8 cellular contexts compared by ENCODE assay signal in the genomic region with DNA sequence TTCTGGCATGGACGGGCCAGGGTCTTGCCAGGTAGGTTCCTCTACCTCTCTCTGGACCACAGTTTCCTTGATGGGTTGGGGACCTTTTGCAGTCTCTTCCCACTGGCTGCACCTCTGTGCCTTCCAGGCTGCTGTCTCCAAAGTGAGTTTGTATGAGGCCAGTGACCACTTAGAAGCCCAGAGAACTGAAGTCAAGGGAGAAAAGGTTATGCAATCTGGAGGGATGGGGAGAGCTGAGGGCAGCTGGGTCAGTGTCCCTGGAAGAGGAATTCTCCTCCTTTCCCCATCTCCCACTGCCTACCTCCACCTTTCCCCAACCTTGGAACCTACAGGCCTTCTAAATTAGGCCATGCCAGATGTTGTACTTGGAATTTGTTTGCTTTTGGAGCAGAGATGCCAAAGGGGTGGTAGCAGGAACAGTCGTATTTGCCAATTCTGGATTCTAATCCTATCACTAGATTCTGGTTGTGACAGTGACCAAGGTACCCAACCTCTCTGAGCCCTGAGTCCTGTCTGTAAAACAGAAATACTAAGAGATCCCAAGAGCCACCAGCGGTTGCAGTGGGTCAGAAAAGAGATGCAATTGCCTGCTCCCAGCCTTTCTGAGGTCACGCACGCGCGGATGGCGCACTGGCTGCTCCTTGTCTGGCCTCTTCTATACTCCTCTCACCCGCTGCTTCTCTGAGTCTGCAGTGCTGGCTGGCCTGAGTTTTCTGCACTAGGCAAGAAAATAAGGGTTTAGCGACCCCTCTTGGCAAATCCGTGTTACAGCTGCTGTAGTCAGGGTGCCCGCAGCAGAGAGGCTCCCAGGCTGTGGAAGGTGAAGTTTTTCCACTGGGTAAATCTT. TPM values are rescaled to one million over a fixed set of nuclear protein-coding genes. Genes with fewer than 3 reads are reported as not detected.
DNase-seq lines count a peak whose midpoint lies in the region; ATAC-seq, FAIRE-seq and TF ChIP-seq lines count a peak whose summit lies in the region.

No MANE protein-coding gene starts in this region.

- in situ Hi-C loops in HepG2 (cut with HindIII; ENCODE audit: extremely low pct_ligation_motif_present, low pct_unique_long_range_greater_than_20kb): no loop called here

- no peak overlapping the region for H3K4me2 ChIP-seq in HepG2 (ENCODE audit: low read depth, low read length)

- TF ChIP-seq POLR2A in HepG2 (IDR thresholded peaks at IDR 0.05; ENCODE audit: insufficient read depth in 1 of 2, low read depth in 2 of 2, low read length in 2 of 2): no peak

- H4K20me1 ChIP-seq in HepG2 (ENCODE audit: insufficient read depth, low read length): no peaks in the 10 kb centered on the region

- peaks cover 12% of the 10 kb centered on the region for H3K27me3 Mint-ChIP-seq in HFFc6 (ENCODE audit: insufficient read depth)

- H3K36me3 Mint-ChIP-seq in HFFc6 (ENCODE audit: low read depth): no peaks in the 10 kb centered on the region

- 0 out of 2 replicates have a peak, but pooled peaks cover 4% of the 10 kb centered on the region for H3K9me3 ChIP-seq in HepG2 (ENCODE audit: low read length)

- H3K4me3 ChIP-seq in dorsolateral prefrontal cortex: peak overlapping the region in 3 of 59 donors; percentile 1 to 10 (median 9)
- H3K4me3 ChIP-seq in HepG2 (replicated peaks in 1 of 3; ENCODE audit: insufficient read depth in 1 of 3, low read depth in 2 of 3, low read length in 3 of 3): no peak overlapping the region

- no peaks in the 10 kb centered on the region for H3K27me3 ChIP-seq in dorsolateral prefrontal cortex
- peaks cover 4 to 9% of the 10 kb centered on the region in 2 experiments; a peak in 2 of 5 replicates for H3K27me3 ChIP-seq in HepG2 (ENCODE audit: control insufficient read depth in 1 of 2, insufficient read depth in 2 of 2, low read length in 2 of 2)

- H3K79me2 ChIP-seq in HepG2 (ENCODE audit: insufficient read depth, low read length): no peaks in the 10 kb centered on the region

- no peak overlapping the region for H3K4me3 Mint-ChIP-seq in HFFc6

- H3K4me1 ChIP-seq in HepG2 (ENCODE audit: insufficient read depth, low read length): no peaks in the 10 kb centered on the region

- H3K27ac ChIP-seq in dorsolateral prefrontal cortex (peak overlapping the region in 40 of 59 donors; percentile 1 to 77 (median 62)), HepG2 (ENCODE audit: extremely low read length, insufficient read depth, low read length) (no peak overlapping the region)

- no peak overlapping the region for H3K27ac Mint-ChIP-seq in HFFc6

- peaks cover 12% of the 10 kb centered on the region for H3K4me1 Mint-ChIP-seq in HFFc6 (ENCODE audit: low read depth)

- H3K9ac ChIP-seq in HepG2 (ENCODE audit: insufficient read depth, low read depth, low read length): no peak overlapping the region

- no peaks in the 10 kb centered on the region for H3K36me3 ChIP-seq in HepG2 (replicated peaks in 1 of 2; ENCODE audit: control insufficient read depth in 1 of 2, insufficient read depth in 2 of 2, low read length in 2 of 2)

- peak; percentile 46 for DNase-seq in GM10248 (ENCODE audit: extremely low spot score)
- DNase-seq in HFFc6: peak; percentile 81
- DNase-seq in NCI-H1436 treated with DMSO at 0.1 percent for 48 hours (lab: John Stamatoyannopoulos, UW): peak; percentile 18
- peak; percentile 61 for DNase-seq in SKM-1 treated with dmso at 0.1 percent for 144 hours (lab: John Stamatoyannopoulos, UW; ENCODE audit: unreplicated experiment)
- peak; percentile 67 to 92 (median 85) for DNase-seq in dorsolateral prefrontal cortex
- DNase-seq in HepG2 (ENCODE audit: low spot score): peak; percentile 63
- DNase-seq in stimulated activated CD8-positive, alpha-beta memory T cell treated with anti-CD3 and anti-CD28 coated beads, Interleukin-4, amount 100 ng/mL, for 48 hours: peak; percentile 55

- peak; percentile 46 for TF ChIP-seq CTCF in GM10248 (IDR thresholded peaks at IDR 0.05; ENCODE audit: control extremely low read depth, extremely low read depth, low read depth, missing control alignments)
- TF ChIP-seq CTCF in HFFc6 (IDR thresholded peaks at IDR 0.05): peak; percentile 89
- TF ChIP-seq CTCF in dorsolateral prefrontal cortex (IDR thresholded peaks at IDR 0.05 in 54 of 56, conservative IDR thresholded peaks at IDR 0.05 in 2 of 56; ENCODE audit: low read depth in 1 of 56, partially characterized antibody in 56 of 56): peak; percentile 60 to 97 (median 92)
- TF ChIP-seq CTCF in HepG2 (CRISPR knock-in tag; IDR thresholded peaks at IDR 0.05): peak; percentile 89

- no peak overlapping the region for H2AFZ ChIP-seq in HepG2 (ENCODE audit: low read length)

- ATAC-seq in HepG2: peak; percentile 98
- no peak for ATAC-seq in GM18873 (IDR thresholded peaks at IDR 0.05; ENCODE audit: low FRiP score, unreplicated experiment)

- intact Hi-C loops in dorsolateral prefrontal cortex (cut with DNase I) (loop anchor here (1.0 to 5.0 kb wide), 4 partner anchors 92 to 147 kb away; a partner anchor contains a TSS), HepG2 (cut with micrococcal nuclease; ENCODE audit: unreplicated experiment) (loop anchor here (1.0 to 5.0 kb wide), 2 partner anchors 95 to 147 kb away; a partner anchor contains a TSS)

- POLR2A ChIA-PET in GM10248 (lab: Yijun Ruan, JAX) (no interaction called here), HepG2 (lab: Yijun Ruan, JAX) (no interaction called here)

- peak; percentile 49 for FAIRE-seq in HepG2 (lab: Jason Lieb, UNC)

- H3K9me3 Mint-ChIP-seq in HFFc6: no peaks in the 10 kb centered on the region

- no TSS peak for BruUV-seq in HepG2 (replicated peaks; lab: Mats Ljungman, UMichigan)

- CTCF ChIA-PET in GM10248 (lab: Yijun Ruan, JAX): interaction anchor here (1.0 to 4.1 kb wide), 4 partner anchors 9 to 149 kb away, joined by 3 to 18 read pairs (median 4); no protein-coding TSS in a partner anchor
- CTCF ChIA-PET in HepG2 (lab: Yijun Ruan, JAX; ENCODE audit: low intra/inter-chr PET ratio, low total read pairs): interaction anchor here (0.6 to 2.9 kb wide), 4 partner anchors 146 to 420 kb away, joined by 3 to 51 read pairs (median 5); no protein-coding TSS in a partner anchor

- TF ChIP-seq RAD21 in HepG2 (CRISPR knock-in tag; IDR thresholded peaks at IDR 0.05): peak; percentile 76

- TF ChIP-seq EP300 in HepG2 (IDR thresholded peaks at IDR 0.05; ENCODE audit: low read depth in 2 of 2, low read length in 2 of 2) (no peak), HepG2 (CRISPR knock-in tag; IDR thresholded peaks at IDR 0.05; ENCODE audit: borderline replicate concordance) (no peak)

- 13% methylated on average over 3 of the region's 12 CpGs for WGBS in HepG2 (ENCODE audit: low lambda C conversion rate)

RNA-seq across cellular contexts. Expression of a gene that starts 10.7 kb away (rescaled TPM):
- total RNA-seq in HFFc6 (2021; fragmentation: NEBNext Ultra II Directional; extraction: Animal tissue kit (Norgen Biotek cat#: 25700)): not detected
- total RNA-seq in dorsolateral prefrontal cortex (under 1 TPM in 13 of 120 experiments, not detected in 107; 0.25 to 0.59 (median 0.35) TPM), HepG2 (2016; rRNA removed; fragmentation: Illumina TruSeq; extraction: Trizol) (not detected in 2 replicates)
- total RNA-seq in HepG2 (2016; cell fraction: cytosol; rRNA removed; fragmentation: Illumina TruSeq; extraction: Trizol; ENCODE audit: low read depth): not detected in 2 replicates
- total RNA-seq in HepG2 (2016; cell fraction: insoluble cytoplasmic fraction; rRNA removed; fragmentation: Illumina TruSeq; extraction: Trizol): not detected in 2 replicates
- total RNA-seq in HepG2 (2016; cell fraction: membrane; rRNA removed; fragmentation: Illumina TruSeq; extraction: Trizol): not detected in 2 replicates
- total RNA-seq in HepG2 (2016; cell fraction: nucleus; rRNA removed; fragmentation: Illumina TruSeq; extraction: Trizol): not detected in 2 replicates
- polyA plus RNA-seq in HepG2 (2011; rRNA removed): not detected in 2 replicates
- polyA plus RNA-seq in HepG2 (2011; cell fraction: cytosol; rRNA removed): not detected in 2 replicates
- not detected in 2 replicates for polyA plus RNA-seq in HepG2 (2011; cell fraction: nucleus; rRNA removed)
- polyA plus RNA-seq in HepG2 (2012): not detected in 2 replicates
- not detected in 2 replicates for polyA plus RNA-seq in HepG2 (2016; cell fraction: cytosol; fragmentation: Illumina TruSeq; extraction: Trizol; ENCODE audit: low read depth)
- not detected in 2 replicates for polyA plus RNA-seq in HepG2 (2016; cell fraction: insoluble cytoplasmic fraction; fragmentation: Illumina TruSeq; extraction: Trizol; ENCODE audit: low read depth)
- not detected in 2 replicates for polyA plus RNA-seq in HepG2 (2016; cell fraction: membrane; fragmentation: Illumina TruSeq; extraction: Trizol; ENCODE audit: low read depth)
- polyA plus RNA-seq in HepG2 (2016; cell fraction: nucleus; fragmentation: Illumina TruSeq; extraction: Trizol; ENCODE audit: insufficient read depth, low read depth): not detected in 2 replicates
- polyA minus RNA-seq in HepG2 (2011; rRNA and poly(A)+ RNA removed; ENCODE audit: low replicate concordance): not detected in 2 replicates
- not detected in 2 replicates for polyA minus RNA-seq in HepG2 (2011; cell fraction: cytosol; rRNA and poly(A)+ RNA removed)
- polyA minus RNA-seq in HepG2 (2011; cell fraction: nucleus; rRNA and poly(A)+ RNA removed): not detected in 2 replicates

RNA-seq across cellular contexts. Expression of a gene that starts 29.0 kb away (rescaled TPM):
- total RNA-seq in HFFc6 (2021; fragmentation: NEBNext Ultra II Directional; extraction: Animal tissue kit (Norgen Biotek cat#: 25700)): 1 to 10 TPM; 3.9 to 5.4 (median 4.8) TPM
- 10 to 100 TPM in 113 of 120 experiments, 1 to 10 TPM in 7; 5.0 to 38.8 (median 17.8) TPM for total RNA-seq in dorsolateral prefrontal cortex
- 0.29 and 0.55 TPM in 2 replicates for total RNA-seq in HepG2 (2016; rRNA removed; fragmentation: Illumina TruSeq; extraction: Trizol)
- total RNA-seq in HepG2 (2016; cell fraction: cytosol; rRNA removed; fragmentation: Illumina TruSeq; extraction: Trizol; ENCODE audit: low read depth): 0.10 TPM in 1 of 2 replicates, not detected in the other
- total RNA-seq in HepG2 (2016; cell fraction: insoluble cytoplasmic fraction; rRNA removed; fragmentation: Illumina TruSeq; extraction: Trizol): 0.67 TPM in 1 of 2 replicates, not detected in the other
- not detected in 2 replicates for total RNA-seq in HepG2 (2016; cell fraction: membrane; rRNA removed; fragmentation: Illumina TruSeq; extraction: Trizol)
- 0.81 and 1.4 TPM in 2 replicates for total RNA-seq in HepG2 (2016; cell fraction: nucleus; rRNA removed; fragmentation: Illumina TruSeq; extraction: Trizol)
- polyA plus RNA-seq in HepG2 (2011; rRNA removed): 0.39 and 0.59 TPM in 2 replicates
- polyA plus RNA-seq in HepG2 (2011; cell fraction: cytosol; rRNA removed): 0.03 and 0.08 TPM in 2 replicates
- polyA plus RNA-seq in HepG2 (2011; cell fraction: nucleus; rRNA removed): 3.1 and 3.4 TPM in 2 replicates
- 0.24 and 0.48 TPM in 2 replicates for polyA plus RNA-seq in HepG2 (2012)
- not detected in 2 replicates for polyA plus RNA-seq in HepG2 (2016; cell fraction: cytosol; fragmentation: Illumina TruSeq; extraction: Trizol; ENCODE audit: low read depth)
- polyA plus RNA-seq in HepG2 (2016; cell fraction: insoluble cytoplasmic fraction; fragmentation: Illumina TruSeq; extraction: Trizol; ENCODE audit: low read depth): not detected in 2 replicates
- not detected in 2 replicates for polyA plus RNA-seq in HepG2 (2016; cell fraction: membrane; fragmentation: Illumina TruSeq; extraction: Trizol; ENCODE audit: low read depth)
- 1.4 and 2.4 TPM in 2 replicates for polyA plus RNA-seq in HepG2 (2016; cell fraction: nucleus; fragmentation: Illumina TruSeq; extraction: Trizol; ENCODE audit: insufficient read depth, low read depth)
- 0.10 and 7.7 TPM in 2 replicates for polyA minus RNA-seq in HepG2 (2011; rRNA and poly(A)+ RNA removed; ENCODE audit: low replicate concordance)
- polyA minus RNA-seq in HepG2 (2011; cell fraction: cytosol; rRNA and poly(A)+ RNA removed): not detected in 2 replicates
- 0.90 and 1.7 TPM in 2 replicates for polyA minus RNA-seq in HepG2 (2011; cell fraction: nucleus; rRNA and poly(A)+ RNA removed)

RNA-seq across cellular contexts. Expression of a gene that starts 58.4 kb away (rescaled TPM):
- total RNA-seq in HFFc6 (2021; fragmentation: NEBNext Ultra II Directional; extraction: Animal tissue kit (Norgen Biotek cat#: 25700)): 100 to 1,000 TPM; 105 to 130 (median 118) TPM
- total RNA-seq in dorsolateral prefrontal cortex: 10 to 100 TPM; 37.7 to 64.1 (median 50.2) TPM
- 32.7 and 68.7 TPM in 2 replicates for total RNA-seq in HepG2 (2016; rRNA removed; fragmentation: Illumina TruSeq; extraction: Trizol)
- total RNA-seq in HepG2 (2016; cell fraction: cytosol; rRNA removed; fragmentation: Illumina TruSeq; extraction: Trizol; ENCODE audit: low read depth): 8.6 and 10.8 TPM in 2 replicates
- total RNA-seq in HepG2 (2016; cell fraction: insoluble cytoplasmic fraction; rRNA removed; fragmentation: Illumina TruSeq; extraction: Trizol): 30.5 and 64.4 TPM in 2 replicates
- 16.9 and 17.7 TPM in 2 replicates for total RNA-seq in HepG2 (2016; cell fraction: membrane; rRNA removed; fragmentation: Illumina TruSeq; extraction: Trizol)
- total RNA-seq in HepG2 (2016; cell fraction: nucleus; rRNA removed; fragmentation: Illumina TruSeq; extraction: Trizol): 60.9 and 75.9 TPM in 2 replicates
- 55.0 and 61.5 TPM in 2 replicates for polyA plus RNA-seq in HepG2 (2011; rRNA removed)
- polyA plus RNA-seq in HepG2 (2011; cell fraction: cytosol; rRNA removed): 53.3 and 56.3 TPM in 2 replicates
- 20.6 and 24.5 TPM in 2 replicates for polyA plus RNA-seq in HepG2 (2011; cell fraction: nucleus; rRNA removed)
- polyA plus RNA-seq in HepG2 (2012): 37.3 and 38.6 TPM in 2 replicates
- polyA plus RNA-seq in HepG2 (2016; cell fraction: cytosol; fragmentation: Illumina TruSeq; extraction: Trizol; ENCODE audit: low read depth): 3.9 and 4.0 TPM in 2 replicates
- 24.3 and 25.4 TPM in 2 replicates for polyA plus RNA-seq in HepG2 (2016; cell fraction: insoluble cytoplasmic fraction; fragmentation: Illumina TruSeq; extraction: Trizol; ENCODE audit: low read depth)
- polyA plus RNA-seq in HepG2 (2016; cell fraction: membrane; fragmentation: Illumina TruSeq; extraction: Trizol; ENCODE audit: low read depth): 8.2 and 8.3 TPM in 2 replicates
- polyA plus RNA-seq in HepG2 (2016; cell fraction: nucleus; fragmentation: Illumina TruSeq; extraction: Trizol; ENCODE audit: insufficient read depth, low read depth): 51.5 and 55.1 TPM in 2 replicates
- 78.0 and 127 TPM in 2 replicates for polyA minus RNA-seq in HepG2 (2011; rRNA and poly(A)+ RNA removed; ENCODE audit: low replicate concordance)
- 45.5 and 50.2 TPM in 2 replicates for polyA minus RNA-seq in HepG2 (2011; cell fraction: cytosol; rRNA and poly(A)+ RNA removed)
- 51.2 and 60.8 TPM in 2 replicates for polyA minus RNA-seq in HepG2 (2011; cell fraction: nucleus; rRNA and poly(A)+ RNA removed)

Comparison
In these comparisons a context has a peak if more than half of its experiments do, and no peak if none do; other contexts are left out.
1. DNase-seq: peak in every context shown above with its lines; median percentile 85 in dorsolateral prefrontal cortex; 81 in HFFc6; 63 in HepG2; 61 in SKM-1 treated with dmso at 0.1 percent for 144 hours; 55 in stimulated activated CD8-positive, alpha-beta memory T cell treated with anti-CD3 and anti-CD28 coated beads, Interleukin-4, amount 100 ng/mL, for 48 hours; 46 in GM10248; 18 in NCI-H1436 treated with DMSO at 0.1 percent for 48 hours.